Comparison of ENCODE assay signal across 30 cellular contexts in the genomic region with DNA sequence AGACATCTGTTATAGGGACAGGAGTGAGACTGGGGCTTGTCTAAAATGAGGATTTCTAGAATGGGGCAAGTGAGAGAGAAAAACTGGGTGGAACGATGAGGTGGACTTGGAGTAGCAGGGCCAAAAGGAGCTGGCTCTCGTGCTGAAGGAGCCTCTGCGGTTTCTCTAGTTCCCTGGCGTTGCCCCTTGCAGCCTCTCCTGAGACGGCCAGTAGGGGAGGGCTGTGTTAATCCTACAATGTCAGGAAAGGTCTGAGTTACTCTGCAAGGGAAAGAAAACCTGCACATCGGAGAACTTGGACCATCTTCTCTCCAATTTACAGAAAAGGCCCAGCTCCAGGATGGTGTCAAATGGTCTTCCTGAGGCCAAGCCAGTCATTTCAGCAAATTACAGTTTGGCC.
"Had no signal": no experiment of that assay in that cellular context is flagged by ENCODE, and none has a peak within 500 bp of the region (broad histone marks: within the 10 kb centered on the region; RNA-seq: fewer than 3 reads in every experiment).

No MANE protein-coding gene starts in this region.

- H3K4me3 Mint-ChIP-seq: activated CD4-positive, alpha-beta memory T cell treated with anti-CD3 and anti-CD28 coated beads, Interleukin-2, amount 10 ng/mL, durations not matched to agents 7 days and 5 days; activated CD4-positive, alpha-beta T cell treated with anti-CD3 and anti-CD28 coated beads, Interleukin-2, amount 10 ng/mL, durations not matched to agents 7 days and 5 days; activated naive CD4-positive, alpha-beta T cell treated with anti-CD3 and anti-CD28 coated beads, Interleukin-2, amount 10 ng/mL, durations not matched to agents 7 days and 5 days; activated naive CD8-positive, alpha-beta T cell treated with anti-CD3 and anti-CD28 coated beads, Interleukin-2, amount 10 ng/mL, durations not matched to agents 7 days and 5 days; activated T-cell treated with anti-CD3 and anti-CD28 coated beads, Interleukin-2, amount 50 U/mL, for 24 hours; activated T-cell treated with anti-CD3 and anti-CD28 coated beads, Interleukin-2, amount 50 U/mL, for 72 hours; brain; dendritic cell treated with granulocyte-macrophage colony-stimulating factor and Interleukin-4, amounts not matched to agents 40 ng/mL and 50 ng/mL, for 4 days had no signal

- H3K4me3 ChIP-seq: ascending aorta, breast epithelium, cardiac muscle cell, coronary artery, dorsolateral prefrontal cortex, esophagus muscularis mucosa, gastrocnemius medialis, heart left ventricle had no signal

- H3K4me1 ChIP-seq: ascending aorta, breast epithelium, esophagus muscularis mucosa, foreskin keratinocyte, gastrocnemius medialis, heart left ventricle had no signal

- ATAC-seq: activated naive CD4-positive, alpha-beta T cell treated with anti-CD3 and anti-CD28 coated beads, Interleukin-2, amount 50 U/mL, for 72 hours; activated T-cell treated with anti-CD3 and anti-CD28 coated beads, Interleukin-2, amount 50 U/mL, for 72 hours; foreskin keratinocyte; gastrocnemius medialis; heart left ventricle had no signal

- H3K27me3 Mint-ChIP-seq: activated CD4-positive, alpha-beta memory T cell treated with anti-CD3 and anti-CD28 coated beads, Interleukin-2, amount 10 ng/mL, durations not matched to agents 7 days and 5 days; activated CD4-positive, alpha-beta T cell treated with anti-CD3 and anti-CD28 coated beads, Interleukin-2, amount 10 ng/mL, durations not matched to agents 7 days and 5 days; activated naive CD4-positive, alpha-beta T cell treated with anti-CD3 and anti-CD28 coated beads, Interleukin-2, amount 10 ng/mL, durations not matched to agents 7 days and 5 days; activated naive CD8-positive, alpha-beta T cell treated with anti-CD3 and anti-CD28 coated beads, Interleukin-2, amount 10 ng/mL, durations not matched to agents 7 days and 5 days; activated T-cell treated with anti-CD3 and anti-CD28 coated beads, Interleukin-2, amount 50 U/mL, for 24 hours; dendritic cell treated with granulocyte-macrophage colony-stimulating factor and Interleukin-4, amounts not matched to agents 40 ng/mL and 50 ng/mL, for 4 days had no signal

- H3K36me3 Mint-ChIP-seq: activated naive CD4-positive, alpha-beta T cell treated with anti-CD3 and anti-CD28 coated beads, Interleukin-2, amount 10 ng/mL, durations not matched to agents 7 days and 5 days; activated naive CD8-positive, alpha-beta T cell treated with anti-CD3 and anti-CD28 coated beads, Interleukin-2, amount 10 ng/mL, durations not matched to agents 7 days and 5 days; brain had no signal

- H3K36me3 ChIP-seq: ascending aorta, breast epithelium, cardiac muscle cell, esophagus muscularis mucosa, gastrocnemius medialis, heart left ventricle had no signal

- H3K27me3 ChIP-seq: ascending aorta, breast epithelium, cardiac muscle cell, dorsolateral prefrontal cortex, esophagus muscularis mucosa, foreskin keratinocyte, gastrocnemius medialis, heart left ventricle had no signal

- H3K4me1 Mint-ChIP-seq: activated CD4-positive, alpha-beta memory T cell treated with anti-CD3 and anti-CD28 coated beads, Interleukin-2, amount 10 ng/mL, durations not matched to agents 7 days and 5 days; activated CD4-positive, alpha-beta T cell treated with anti-CD3 and anti-CD28 coated beads, Interleukin-2, amount 10 ng/mL, durations not matched to agents 7 days and 5 days; activated naive CD4-positive, alpha-beta T cell treated with anti-CD3 and anti-CD28 coated beads, Interleukin-2, amount 10 ng/mL, durations not matched to agents 7 days and 5 days; activated naive CD8-positive, alpha-beta T cell treated with anti-CD3 and anti-CD28 coated beads, Interleukin-2, amount 10 ng/mL, durations not matched to agents 7 days and 5 days; brain had no signal

- H3K27ac ChIP-seq: ascending aorta, breast epithelium, cardiac muscle cell, coronary artery, dorsolateral prefrontal cortex, esophagus muscularis mucosa, foreskin keratinocyte, gastrocnemius medialis, heart left ventricle had no signal

- H3K9me3 ChIP-seq: ascending aorta, breast epithelium, esophagus muscularis mucosa, gastrocnemius medialis, heart left ventricle had no signal

- H3K27ac Mint-ChIP-seq: activated CD4-positive, alpha-beta memory T cell treated with anti-CD3 and anti-CD28 coated beads, Interleukin-2, amount 10 ng/mL, durations not matched to agents 7 days and 5 days; activated CD4-positive, alpha-beta T cell treated with anti-CD3 and anti-CD28 coated beads, Interleukin-2, amount 10 ng/mL, durations not matched to agents 7 days and 5 days; activated naive CD4-positive, alpha-beta T cell treated with anti-CD3 and anti-CD28 coated beads, Interleukin-2, amount 10 ng/mL, durations not matched to agents 7 days and 5 days; activated naive CD4-positive, alpha-beta T cell treated with anti-CD3 and anti-CD28 coated beads, Interleukin-2, amount 50 U/mL, for 72 hours; activated naive CD8-positive, alpha-beta T cell treated with anti-CD3 and anti-CD28 coated beads, Interleukin-2, amount 10 ng/mL, durations not matched to agents 7 days and 5 days; activated T-cell treated with anti-CD3 and anti-CD28 coated beads, Interleukin-2, amount 50 U/mL, for 24 hours; activated T-cell treated with anti-CD3 and anti-CD28 coated beads, Interleukin-2, amount 50 U/mL, for 72 hours; brain; dendritic cell treated with granulocyte-macrophage colony-stimulating factor and Interleukin-4, amounts not matched to agents 40 ng/mL and 50 ng/mL, for 4 days had no signal

- DNase-seq: activated CD4-positive, alpha-beta memory T cell treated with anti-CD3 and anti-CD28 coated beads, Interleukin-2, amount 10 ng/mL, durations not matched to agents 7 days and 5 days; activated CD4-positive, alpha-beta T cell treated with anti-CD3 and anti-CD28 coated beads for 1 hour; activated CD4-positive, alpha-beta T cell treated with anti-CD3 and anti-CD28 coated beads for 4 hours; activated CD4-positive, alpha-beta T cell treated with anti-CD3 and anti-CD28 coated beads, Interleukin-2, amount 10 ng/mL, durations not matched to agents 7 days and 5 days; activated CD4-positive, alpha-beta T cell treated with anti-CD3 and anti-CD28 coated beads, Interleukin-2, amount 50 U/mL, for 4 hours; activated CD8-positive, alpha-beta memory T cell treated with anti-CD3 and anti-CD28 coated beads, Interleukin-2, amount 50 U/mL, for 48 hours; activated gamma-delta T cell; activated naive CD4-positive, alpha-beta T cell; activated naive CD4-positive, alpha-beta T cell treated with anti-CD3 and anti-CD28 coated beads, Interleukin-2, amount 10 ng/mL, durations not matched to agents 7 days and 5 days; activated naive CD8-positive, alpha-beta T cell treated with anti-CD3 and anti-CD28 coated beads, Interleukin-2, amount 10 ng/mL, durations not matched to agents 7 days and 5 days; activated T-cell treated with anti-CD3 and anti-CD28 coated beads for 4 hours; activated T-cell treated with anti-CD3 and anti-CD28 coated beads, Interleukin-2, amount 50 U/mL, for 24 hours; activated T-cell treated with anti-CD3 and anti-CD28 coated beads, Interleukin-2, amount 50 U/mL, for 72 hours; central memory CD4-positive, alpha-beta T cell; dorsolateral prefrontal cortex; effector memory CD4-positive, alpha-beta T cell; erythroblast; foreskin keratinocyte; gastrocnemius medialis; glutamatergic neuron; heart left ventricle; T-helper 2 cell had no signal
